Comparison of ENCODE assay signal across 9 cellular contexts in genomic region chr3:182909318-182910040, GRCh38.
DNase-seq lines count a peak whose midpoint lies in the region; ATAC-seq and TF ChIP-seq lines count a peak whose summit lies in the region.
"Had no signal": no experiment of that assay in that cellular context is flagged by ENCODE, and none has a peak within 500 bp of the region (broad histone marks: within the 10 kb centered on the region; RNA-seq: fewer than 3 reads in every experiment).

No MANE protein-coding gene starts in this region.

- peak; percentile 42 for TF ChIP-seq CTCF in astrocyte of the cerebellum (IDR thresholded peaks at IDR 0.05; ENCODE audit: low read depth, low read length, missing control alignments)

- in situ Hi-C loops in astrocyte of the cerebellum (cut with HindIII; ENCODE audit: low sequenced_read_pairs), result no loop called here

- ATAC-seq in HG03571 (IDR thresholded peaks at IDR 0.05; ENCODE audit: unreplicated experiment) (no peak), HG03280 (IDR thresholded peaks at IDR 0.05; ENCODE audit: unreplicated experiment) (no peak), GM18861 (IDR thresholded peaks at IDR 0.05; ENCODE audit: unreplicated experiment) (no peak)

- H3K4me3 ChIP-seq in Jurkat, Clone E6-1 (ENCODE audit: low read length), result no peak overlapping the region
- H3K4me3 ChIP-seq in astrocyte of the cerebellum (ENCODE audit: low read depth, low read length), result no peak overlapping the region
- H3K4me3 ChIP-seq: BLaER1 treated with 17β-estradiol and CSF1 and Interleukin-3, amounts not matched to agents 10 nM and 100 nM had no signal

- peak; percentile 8 for DNase-seq in DMS79 treated with DMSO at 0.1 percent for 48 hours (lab: John Stamatoyannopoulos, UW)
- no peak for DNase-seq in DMS79 (lab: John Stamatoyannopoulos, UW)
- peak; percentile 32 for DNase-seq in Jurkat, Clone E6-1 (ENCODE audit: low read depth, low spot score)
- peak; percentile 6 for DNase-seq in astrocyte of the cerebellum (ENCODE audit: low read depth)
- peak; percentile 32 for DNase-seq in myocyte (ENCODE audit: low read depth)
